ENCODE assay signal across 1 cellular context in the genomic region with DNA sequence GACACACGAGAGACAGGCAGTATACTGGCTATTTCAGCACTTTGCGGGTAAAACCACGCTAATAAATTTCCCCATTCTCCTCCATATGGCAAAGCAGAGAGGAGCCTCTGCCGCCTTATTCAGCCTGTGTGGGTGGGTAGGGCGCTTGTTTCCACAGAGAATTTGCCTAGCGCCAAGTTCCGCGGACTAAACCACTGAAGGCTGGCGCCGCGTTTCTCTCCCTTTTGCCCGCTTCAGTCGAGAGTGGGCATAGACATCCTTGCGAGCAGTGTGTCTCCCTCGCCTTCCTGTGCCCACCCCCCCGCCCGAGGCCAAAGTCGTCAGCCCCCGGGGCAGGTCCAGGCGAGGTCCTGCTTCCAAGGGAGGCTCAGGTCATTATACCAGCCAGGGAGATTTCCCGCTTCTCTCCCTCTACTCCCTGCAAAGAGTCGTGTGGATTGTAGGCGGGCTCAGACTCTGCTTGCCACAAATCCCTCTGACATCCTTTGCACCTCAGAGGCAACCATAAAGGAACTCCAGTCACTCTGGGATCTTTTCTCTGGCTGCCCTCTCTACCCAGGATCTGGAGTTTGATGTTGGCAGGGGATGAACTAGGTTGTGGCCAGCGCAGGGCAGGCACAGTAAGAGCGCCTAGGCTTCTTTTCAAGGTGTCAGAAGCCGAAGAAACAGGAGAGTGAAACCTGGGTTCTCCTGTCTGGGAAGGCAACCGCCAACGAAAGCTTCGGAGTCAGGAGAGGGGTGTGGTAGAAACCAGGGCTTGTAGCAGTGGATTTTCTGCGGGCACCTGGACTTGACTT.
TF ChIP-seq lines count a peak whose summit lies in the region.

No MANE protein-coding gene starts in this region.

TF ChIP-seq in WTC11, 78 proteins besides CTCF, POLR2A, EP300 and RAD21 (continued from another document):
- TF ChIP-seq, protein P1, sequence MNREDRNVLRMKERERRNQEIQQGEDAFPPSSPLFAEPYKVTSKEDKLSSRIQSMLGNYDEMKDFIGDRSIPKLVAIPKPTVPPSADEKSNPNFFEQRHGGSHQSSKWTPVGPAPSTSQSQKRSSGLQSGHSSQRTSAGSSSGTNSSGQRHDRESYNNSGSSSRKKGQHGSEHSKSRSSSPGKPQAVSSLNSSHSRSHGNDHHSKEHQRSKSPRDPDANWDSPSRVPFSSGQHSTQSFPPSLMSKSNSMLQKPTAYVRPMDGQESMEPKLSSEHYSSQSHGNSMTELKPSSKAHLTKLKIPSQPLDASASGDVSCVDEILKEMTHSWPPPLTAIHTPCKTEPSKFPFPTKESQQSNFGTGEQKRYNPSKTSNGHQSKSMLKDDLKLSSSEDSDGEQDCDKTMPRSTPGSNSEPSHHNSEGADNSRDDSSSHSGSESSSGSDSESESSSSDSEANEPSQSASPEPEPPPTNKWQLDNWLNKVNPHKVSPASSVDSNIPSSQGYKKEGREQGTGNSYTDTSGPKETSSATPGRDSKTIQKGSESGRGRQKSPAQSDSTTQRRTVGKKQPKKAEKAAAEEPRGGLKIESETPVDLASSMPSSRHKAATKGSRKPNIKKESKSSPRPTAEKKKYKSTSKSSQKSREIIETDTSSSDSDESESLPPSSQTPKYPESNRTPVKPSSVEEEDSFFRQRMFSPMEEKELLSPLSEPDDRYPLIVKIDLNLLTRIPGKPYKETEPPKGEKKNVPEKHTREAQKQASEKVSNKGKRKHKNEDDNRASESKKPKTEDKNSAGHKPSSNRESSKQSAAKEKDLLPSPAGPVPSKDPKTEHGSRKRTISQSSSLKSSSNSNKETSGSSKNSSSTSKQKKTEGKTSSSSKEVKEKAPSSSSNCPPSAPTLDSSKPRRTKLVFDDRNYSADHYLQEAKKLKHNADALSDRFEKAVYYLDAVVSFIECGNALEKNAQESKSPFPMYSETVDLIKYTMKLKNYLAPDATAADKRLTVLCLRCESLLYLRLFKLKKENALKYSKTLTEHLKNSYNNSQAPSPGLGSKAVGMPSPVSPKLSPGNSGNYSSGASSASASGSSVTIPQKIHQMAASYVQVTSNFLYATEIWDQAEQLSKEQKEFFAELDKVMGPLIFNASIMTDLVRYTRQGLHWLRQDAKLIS (CRISPR knock-in tag; IDR thresholded peaks at IDR 0.05; ENCODE audit: borderline replicate concordance), result no peak
